Comparison of ENCODE assay signal across 8 cellular contexts in the genomic region with DNA sequence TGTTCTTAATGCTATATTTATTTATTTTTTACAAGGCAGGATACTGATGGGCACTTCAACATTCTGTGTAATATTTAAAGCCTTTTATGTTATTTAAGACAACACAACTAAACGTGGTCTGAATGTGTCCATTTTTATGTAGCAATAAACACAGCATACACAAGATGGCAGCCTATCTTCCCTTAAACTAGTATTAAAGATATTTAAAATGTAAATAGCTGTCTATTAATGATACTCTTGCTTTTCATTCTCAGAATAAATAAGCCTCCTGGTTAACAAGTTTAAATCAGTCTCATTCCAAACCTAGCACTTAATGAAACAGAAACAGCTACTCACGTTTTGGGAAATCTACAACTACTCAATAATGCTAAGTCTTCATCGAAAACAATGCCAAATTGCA.
DNase-seq lines count a peak whose midpoint lies in the region; ATAC-seq and TF ChIP-seq lines count a peak whose summit lies in the region.

No MANE protein-coding gene starts in this region.

- DNase-seq in ELR (ENCODE audit: low read depth) (peak; percentile 50), PC-9 (no peak), inferior parietal cortex (ENCODE audit: extremely low spot score) (peak; percentile 32), caudate nucleus (lab: John Stamatoyannopoulos, UW) (no peak), NCI-H2196 treated with DMSO at 0.1 percent for 48 hours (lab: John Stamatoyannopoulos, UW; ENCODE audit: unreplicated experiment) (no peak)
- DNase-seq in activated naive CD4-positive, alpha-beta T cell treated with anti-CD3 and anti-CD28 coated beads, Interleukin-2, amount 50 U/mL, for 16 hours, result no peak

- ATAC-seq in HG02610 (IDR thresholded peaks at IDR 0.05; ENCODE audit: unreplicated experiment) (peak; percentile 45), HG03457 (IDR thresholded peaks at IDR 0.05; ENCODE audit: unreplicated experiment) (no peak)

- no peaks in the 10 kb centered on the region for H3K9me3 ChIP-seq in PC-9 (ENCODE audit: insufficient read depth, low read depth)

- no peak overlapping the region for H3K4me2 ChIP-seq in PC-9

- no peaks in the 10 kb centered on the region for H3K36me3 ChIP-seq in PC-9 (ENCODE audit: low read depth)

- POLR2A ChIA-PET in PC-9 (lab: Charles Lee; ENCODE audit: unreplicated experiment), result no interaction called here

- no peaks in the 10 kb centered on the region for H3K9me2 ChIP-seq in PC-9 (ENCODE audit: insufficient read depth)

- H3K27me3 ChIP-seq in PC-9 (ENCODE audit: insufficient read depth, low read depth), result no peaks in the 10 kb centered on the region

- H3K27ac ChIP-seq in PC-9, result no peak overlapping the region
- H3K27ac ChIP-seq in caudate nucleus (ENCODE audit: low read depth, low read length), result no peak overlapping the region

- no peaks in the 10 kb centered on the region for H3K79me2 ChIP-seq in PC-9 (ENCODE audit: low read depth)

- no peaks in the 10 kb centered on the region for H3F3A ChIP-seq in PC-9 (ENCODE audit: insufficient read depth, low read depth)

- H2AFZ ChIP-seq in PC-9, result no peak overlapping the region

- H4K20me1 ChIP-seq in PC-9 (ENCODE audit: insufficient read depth), result no peaks in the 10 kb centered on the region

- intact Hi-C loops in PC-9 (cut with micrococcal nuclease; ENCODE audit: unreplicated experiment), result loop anchor here (1.0 kb wide), 1 partner anchor 292 kb away; no protein-coding TSS in a partner anchor

- peak; percentile 44 for TF ChIP-seq CTCF in PC-9 (conservative IDR thresholded peaks at IDR 0.05)

- CTCF ChIA-PET in PC-9 (lab: Charles Lee), result interaction anchor here (0.9 to 1.4 kb wide), 2 partner anchors 294 to 315 kb away, joined by 3 to 4 read pairs; no protein-coding TSS in a partner anchor

- no TSS peak for BruUV-seq in PC-9 (replicated peaks; lab: Mats Ljungman, UMichigan)

- H3K4me1 ChIP-seq in PC-9 (replicated peaks; ENCODE audit: insufficient read depth), result no peaks in the 10 kb centered on the region

- no peak overlapping the region for H3K4me3 ChIP-seq in PC-9

Comparison
In these comparisons a context has a peak if more than half of its experiments do, and no peak if none do; other contexts are left out.
1. DNase-seq: peak in ELR (single experiment) and inferior parietal cortex (single experiment); none in PC-9 (0 of 2), caudate nucleus (0 of 61), NCI-H2196 treated with DMSO at 0.1 percent for 48 hours (single experiment) and activated naive CD4-positive, alpha-beta T cell treated with anti-CD3 and anti-CD28 coated beads, Interleukin-2, amount 50 U/mL, for 16 hours (single experiment).